ENCODE assay signal across 40 cellular contexts in the genomic region with DNA sequence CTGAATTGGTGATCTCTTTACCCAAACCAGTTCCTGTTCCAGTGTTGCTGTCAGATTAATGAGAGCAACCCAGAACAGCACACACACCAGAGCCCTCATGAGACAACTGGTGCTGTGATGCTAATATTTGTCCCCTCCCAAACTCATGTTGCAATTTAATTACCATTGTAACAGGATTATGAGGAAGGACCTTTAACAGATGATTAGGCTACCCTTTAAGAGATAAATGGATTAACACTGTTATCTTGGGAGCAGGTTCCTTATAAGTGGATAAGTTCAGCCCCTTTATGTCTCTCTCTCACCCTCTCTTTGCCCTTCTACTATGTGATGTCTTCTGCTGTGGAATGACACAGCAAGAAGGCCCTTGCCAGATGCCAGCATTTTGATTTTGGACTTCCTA. TPM values are rescaled to one million over a fixed set of nuclear protein-coding genes. Genes with fewer than 3 reads are reported as not detected.
"Had no signal": no experiment of that assay in that cellular context is flagged by ENCODE, and none has a peak within 500 bp of the region (broad histone marks: within the 10 kb centered on the region; RNA-seq: fewer than 3 reads in every experiment).

No MANE protein-coding gene starts in this region.

- H3K9me3 Mint-ChIP-seq: activated CD4-positive, alpha-beta memory T cell treated with anti-CD3 and anti-CD28 coated beads for 36 hours; activated CD4-positive, alpha-beta T cell treated with anti-CD3 and anti-CD28 coated beads, Interleukin-2, amount 10 ng/mL, durations not matched to agents 24 days and 14 days; activated naive CD4-positive, alpha-beta T cell treated with anti-CD3 and anti-CD28 coated beads for 36 hours; activated naive CD4-positive, alpha-beta T cell treated with anti-CD3 and anti-CD28 coated beads, Interleukin-2, amount 50 U/mL, for 24 hours; activated naive CD8-positive, alpha-beta T cell treated with anti-CD3 and anti-CD28 coated beads for 36 hours; activated naive CD8-positive, alpha-beta T cell treated with anti-CD3 and anti-CD28 coated beads, Interleukin-2, amount 50 U/mL, for 24 hours; activated T-helper 1 cell treated with anti-CD3 and anti-CD28 coated beads, Interleukin-12 subunit alpha, Interleukin-12 subunit beta, Interleukin-2, Interleukin-4 antibody, amounts not matched to agents 30 ng/mL and 10 ng/mL and 1 ng/mL, durations not matched to agents 14 hours and 24 hours and 36 hours; activated T-helper 2 cell treated with anti-CD3 and anti-CD28 coated beads, Interferon-gamma antibody, Interleukin-2, Interleukin-4, amounts not matched to agents 10 μg/mL and 5 μg/mL and 100 μg/mL, durations not matched to agents 14 hours and 24 hours and 36 hours; T-helper 2 cell treated with Interferon-gamma antibody and Interleukin-4, amounts not matched to agents 5 μg/mL and 100 μg/mL, for 36 hours had no signal

- H3K27me3 ChIP-seq: adrenal gland, body of pancreas had no signal

- H3K4me1 ChIP-seq: esophagus squamous epithelium had no signal

- H3K27ac ChIP-seq: adrenal gland, body of pancreas, epithelial cell of prostate, esophagus squamous epithelium, gastroesophageal sphincter had no signal

- ATAC-seq: activated CD4-positive, alpha-beta T cell treated with anti-CD3 and anti-CD28 coated beads for 36 hours; activated CD8-positive, alpha-beta memory T cell treated with anti-CD3 and anti-CD28 coated beads, Interleukin-2, amount 10 ng/mL, durations not matched to agents 7 days and 5 days; activated CD8-positive, alpha-beta T cell treated with anti-CD3 and anti-CD28 coated beads, Interleukin-2, amount 10 ng/mL, durations not matched to agents 7 days and 5 days; activated naive CD8-positive, alpha-beta T cell treated with anti-CD3 and anti-CD28 coated beads, Interleukin-2, amount 50 U/mL, for 24 hours; body of pancreas; gastroesophageal sphincter; T-helper 17 cell had no signal

- H3K4me1 Mint-ChIP-seq: activated CD4-positive, alpha-beta T cell treated with anti-CD3 and anti-CD28 coated beads for 36 hours; activated naive CD4-positive, alpha-beta T cell treated with anti-CD3 and anti-CD28 coated beads, Interleukin-2, amount 50 U/mL, for 24 hours had no signal

- H3K9me3 ChIP-seq: adrenal gland, body of pancreas, esophagus squamous epithelium, gastroesophageal sphincter had no signal

- DNase-seq: activated CD4-positive, alpha-beta memory T cell treated with anti-CD3 and anti-CD28 coated beads for 36 hours; activated CD4-positive, alpha-beta T cell treated with anti-CD3 and anti-CD28 coated beads for 36 hours; activated CD4-positive, alpha-beta T cell treated with anti-CD3 and anti-CD28 coated beads, Interleukin-2, amount 10 ng/mL, durations not matched to agents 24 days and 14 days; activated CD4-positive, CD25-positive, alpha-beta regulatory T cell; activated CD4-positive, CD25-positive, alpha-beta regulatory T cell treated with anti-CD3 and anti-CD28 coated beads, Interleukin-2, amount 50 U/mL, for 72 hours; activated CD8-positive, alpha-beta memory T cell treated with anti-CD3 and anti-CD28 coated beads, Interleukin-2, amount 10 ng/mL, durations not matched to agents 7 days and 5 days; activated CD8-positive, alpha-beta memory T cell treated with anti-CD3 and anti-CD28 coated beads, Interleukin-2, amount 50 U/mL, for 4 hours; activated CD8-positive, alpha-beta T cell treated with anti-CD3 and anti-CD28 coated beads, Interleukin-2, amount 10 ng/mL, durations not matched to agents 7 days and 5 days; activated effector memory CD4-positive, alpha-beta T cell treated with anti-CD3 and anti-CD28 coated beads, Interleukin-2, amount 50 U/mL, for 16 hours; activated naive CD4-positive, alpha-beta T cell treated with anti-CD3 and anti-CD28 coated beads for 36 hours; activated naive CD8-positive, alpha-beta T cell treated with anti-CD3 and anti-CD28 coated beads for 36 hours; activated naive CD8-positive, alpha-beta T cell treated with anti-CD3 and anti-CD28 coated beads, Interleukin-2, amount 50 U/mL, for 24 hours; activated T-cell treated with anti-CD3 and anti-CD28 coated beads, Interleukin-2, amount 50 U/mL, for 1 hour; activated T-cell treated with anti-CD3 and anti-CD28 coated beads, Interleukin-2, amount 50 U/mL, for 48 hours; adrenal gland; amygdala; aorta; body of pancreas; caudate nucleus; cortex of kidney; dermis blood vessel endothelial cell; effector CD4-positive, alpha-beta T cell; esophagus squamous epithelium; foreskin melanocyte; head of caudate nucleus; T-helper 1 cell; T-helper 17 cell; T1000 had no signal

- H3K4me3 Mint-ChIP-seq: activated CD4-positive, alpha-beta memory T cell treated with anti-CD3 and anti-CD28 coated beads for 36 hours; activated CD4-positive, alpha-beta T cell treated with anti-CD3 and anti-CD28 coated beads for 36 hours; activated CD4-positive, alpha-beta T cell treated with anti-CD3 and anti-CD28 coated beads, Interleukin-2, amount 10 ng/mL, durations not matched to agents 24 days and 14 days; activated CD8-positive, alpha-beta memory T cell treated with anti-CD3 and anti-CD28 coated beads, Interleukin-2, amount 10 ng/mL, durations not matched to agents 7 days and 5 days; activated CD8-positive, alpha-beta T cell treated with anti-CD3 and anti-CD28 coated beads, Interleukin-2, amount 10 ng/mL, durations not matched to agents 7 days and 5 days; activated naive CD4-positive, alpha-beta T cell treated with anti-CD3 and anti-CD28 coated beads for 36 hours; activated naive CD4-positive, alpha-beta T cell treated with anti-CD3 and anti-CD28 coated beads, Interleukin-2, amount 50 U/mL, for 24 hours; activated naive CD8-positive, alpha-beta T cell treated with anti-CD3 and anti-CD28 coated beads for 36 hours; activated naive CD8-positive, alpha-beta T cell treated with anti-CD3 and anti-CD28 coated beads, Interleukin-2, amount 50 U/mL, for 24 hours; activated T-helper 1 cell treated with anti-CD3 and anti-CD28 coated beads, Interleukin-12 subunit alpha, Interleukin-12 subunit beta, Interleukin-2, Interleukin-4 antibody, amounts not matched to agents 30 ng/mL and 10 ng/mL and 1 ng/mL, durations not matched to agents 14 hours and 24 hours and 36 hours; T-helper 17 cell; T-helper 2 cell treated with Interferon-gamma antibody and Interleukin-4, amounts not matched to agents 5 μg/mL and 100 μg/mL, for 36 hours had no signal

- H3K27ac Mint-ChIP-seq: activated CD4-positive, alpha-beta memory T cell treated with anti-CD3 and anti-CD28 coated beads for 36 hours; activated CD4-positive, alpha-beta T cell treated with anti-CD3 and anti-CD28 coated beads for 36 hours; activated CD4-positive, alpha-beta T cell treated with anti-CD3 and anti-CD28 coated beads, Interleukin-2, amount 10 ng/mL, durations not matched to agents 24 days and 14 days; activated CD8-positive, alpha-beta memory T cell treated with anti-CD3 and anti-CD28 coated beads, Interleukin-2, amount 10 ng/mL, durations not matched to agents 7 days and 5 days; activated CD8-positive, alpha-beta T cell treated with anti-CD3 and anti-CD28 coated beads, Interleukin-2, amount 10 ng/mL, durations not matched to agents 7 days and 5 days; activated naive CD4-positive, alpha-beta T cell treated with anti-CD3 and anti-CD28 coated beads for 36 hours; activated naive CD4-positive, alpha-beta T cell treated with anti-CD3 and anti-CD28 coated beads, Interleukin-2, amount 50 U/mL, for 24 hours; activated naive CD8-positive, alpha-beta T cell treated with anti-CD3 and anti-CD28 coated beads for 36 hours; activated naive CD8-positive, alpha-beta T cell treated with anti-CD3 and anti-CD28 coated beads, Interleukin-2, amount 50 U/mL, for 24 hours; activated T-helper 1 cell treated with anti-CD3 and anti-CD28 coated beads, Interleukin-12 subunit alpha, Interleukin-12 subunit beta, Interleukin-2, Interleukin-4 antibody, amounts not matched to agents 30 ng/mL and 10 ng/mL and 1 ng/mL, durations not matched to agents 14 hours and 24 hours and 36 hours; activated T-helper 2 cell treated with anti-CD3 and anti-CD28 coated beads, Interferon-gamma antibody, Interleukin-2, Interleukin-4, amounts not matched to agents 10 μg/mL and 5 μg/mL and 100 μg/mL, durations not matched to agents 14 hours and 24 hours and 36 hours; T-helper 17 cell; T-helper 2 cell treated with Interferon-gamma antibody and Interleukin-4, amounts not matched to agents 5 μg/mL and 100 μg/mL, for 36 hours had no signal

- H3K4me3 ChIP-seq: adrenal gland, body of pancreas, esophagus squamous epithelium, gastroesophageal sphincter had no signal

- H3K36me3 ChIP-seq: adrenal gland, esophagus squamous epithelium, gastroesophageal sphincter had no signal

- H3K36me3 Mint-ChIP-seq: activated CD4-positive, alpha-beta memory T cell treated with anti-CD3 and anti-CD28 coated beads for 36 hours; activated CD8-positive, alpha-beta memory T cell treated with anti-CD3 and anti-CD28 coated beads, Interleukin-2, amount 10 ng/mL, durations not matched to agents 7 days and 5 days; activated naive CD4-positive, alpha-beta T cell treated with anti-CD3 and anti-CD28 coated beads, Interleukin-2, amount 50 U/mL, for 24 hours; activated naive CD8-positive, alpha-beta T cell treated with anti-CD3 and anti-CD28 coated beads for 36 hours had no signal

- H3K27me3 Mint-ChIP-seq: activated naive CD4-positive, alpha-beta T cell treated with anti-CD3 and anti-CD28 coated beads, Interleukin-2, amount 50 U/mL, for 24 hours; activated naive CD8-positive, alpha-beta T cell treated with anti-CD3 and anti-CD28 coated beads for 36 hours; activated naive CD8-positive, alpha-beta T cell treated with anti-CD3 and anti-CD28 coated beads, Interleukin-2, amount 50 U/mL, for 24 hours had no signal

RNA-seq across cellular contexts. Expression of a gene that starts 1.1 kb away (rescaled TPM):
- total RNA-seq: activated CD4-positive, alpha-beta memory T cell treated with anti-CD3 and anti-CD28 coated beads for 36 hours; activated CD4-positive, alpha-beta T cell treated with anti-CD3 and anti-CD28 coated beads for 36 hours; activated CD4-positive, alpha-beta T cell treated with anti-CD3 and anti-CD28 coated beads, Interleukin-2, amount 10 ng/mL, durations not matched to agents 24 days and 14 days; activated CD8-positive, alpha-beta memory T cell treated with anti-CD3 and anti-CD28 coated beads for 36 hours; activated CD8-positive, alpha-beta memory T cell treated with anti-CD3 and anti-CD28 coated beads, Interleukin-2, amount 10 ng/mL, durations not matched to agents 7 days and 5 days; activated CD8-positive, alpha-beta T cell treated with anti-CD3 and anti-CD28 coated beads, Interleukin-2, amount 10 ng/mL, durations not matched to agents 7 days and 5 days; activated naive CD4-positive, alpha-beta T cell treated with anti-CD3 and anti-CD28 coated beads for 36 hours; activated naive CD8-positive, alpha-beta T cell treated with anti-CD3 and anti-CD28 coated beads for 36 hours; activated T-helper 1 cell treated with anti-CD3 and anti-CD28 coated beads, Interleukin-12 subunit alpha, Interleukin-12 subunit beta, Interleukin-2, Interleukin-4 antibody, amounts not matched to agents 30 ng/mL and 10 ng/mL and 1 ng/mL, durations not matched to agents 14 hours and 24 hours and 36 hours; activated T-helper 2 cell treated with anti-CD3 and anti-CD28 coated beads, Interferon-gamma antibody, Interleukin-2, Interleukin-4, amounts not matched to agents 10 μg/mL and 5 μg/mL and 100 μg/mL, durations not matched to agents 14 hours and 24 hours and 36 hours; adrenal gland; aorta; body of pancreas; chondrocyte; dermis blood vessel endothelial cell; endothelial cell of umbilical vein; esophagus squamous epithelium; fibroblast of lung; fibroblast of villous mesenchyme; gastroesophageal sphincter; T-helper 17 cell had no signal
- polyA plus RNA-seq: adrenal gland, aorta, endothelial cell of umbilical vein, esophagus, fibroblast of lung had no signal
